ENCODE assay signal across 24 cellular contexts in the genomic region with DNA sequence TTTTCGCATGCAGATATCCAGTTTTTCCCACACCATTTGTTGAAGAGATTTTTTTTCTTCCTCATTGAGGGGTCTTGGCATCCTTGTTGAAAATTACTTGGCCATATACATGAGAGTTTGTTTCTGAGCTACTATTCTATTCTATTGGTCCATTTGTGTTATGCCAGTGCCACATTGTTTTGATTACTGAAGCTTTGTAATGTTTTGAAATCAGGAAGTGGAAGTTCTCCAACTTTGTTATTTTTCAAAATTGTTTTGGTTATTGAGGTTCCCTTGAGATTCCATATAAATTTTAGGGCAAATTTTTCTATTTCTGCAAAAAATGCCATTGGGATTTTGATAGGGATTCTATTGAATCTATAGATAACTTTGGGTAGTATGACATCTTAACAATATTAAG.
"Had no signal": no experiment of that assay in that cellular context is flagged by ENCODE, and none has a peak within 500 bp of the region (broad histone marks: within the 10 kb centered on the region; RNA-seq: fewer than 3 reads in every experiment).

No MANE protein-coding gene starts in this region.

- H3K4me1 ChIP-seq: pancreas, prostate gland, spleen, suprapubic skin, testis, transverse colon, vagina had no signal

- H3K27me3 ChIP-seq: neutrophil, pancreas, spleen, suprapubic skin, testis, tibial artery, transverse colon, vagina had no signal

- H3K4me3 ChIP-seq: pancreas, prostate gland, skin epidermis, smooth muscle cell, spleen, suprapubic skin, testis, tibial artery, transverse colon, vagina had no signal

- DNase-seq: naive thymus-derived CD8-positive, alpha-beta T cell; nephron progenitor cell; nucleus accumbens; pancreas; right cardiac atrium; spleen; stimulated activated CD4-positive, alpha-beta T cell treated with anti-CD3 and anti-CD28 coated beads, Interleukin-12 subunit alpha, Interleukin-12 subunit beta, amount 100 ng/mL, for 4 hours; stimulated activated CD4-positive, alpha-beta T cell treated with anti-CD3 and anti-CD28 coated beads, Interleukin-1b, Interleukin-23, amount 100 ng/mL, for 48 hours; stimulated activated CD4-positive, alpha-beta T cell treated with anti-CD3 and anti-CD28 coated beads, Interleukin-4, amount 100 ng/mL, for 1 hour; stimulated activated CD4-positive, alpha-beta T cell treated with anti-CD3 and anti-CD28 coated beads, Interleukin-4, amount 100 ng/mL, for 4 hours; stimulated activated CD8-positive, alpha-beta memory T cell treated with anti-CD3 and anti-CD28 coated beads, Interleukin-4, amount 100 ng/mL, for 48 hours; stimulated activated naive CD4-positive, alpha-beta T cell; stimulated activated naive CD8-positive, alpha-beta T cell treated with anti-CD3 and anti-CD28 coated beads, Interleukin-15, amount 100 ng/mL, for 72 hours; stimulated activated naive CD8-positive, alpha-beta T cell treated with anti-CD3 and anti-CD28 coated beads, Interleukin-15, Interleukin-2, amounts not matched to agents 100 U/mL and 50 U/mL, for 24 hours; substantia nigra; testis; tibial artery; transverse colon had no signal

- H3K9me3 ChIP-seq: neutrophil, pancreas, prostate gland, testis, transverse colon, vagina had no signal

- H3K27ac ChIP-seq: neutrophil, pancreas, prostate gland, skin epidermis, spleen, suprapubic skin, testis, tibial artery, transverse colon, vagina had no signal

- H3K36me3 ChIP-seq: neutrophil, pancreas, prostate gland, spleen, suprapubic skin, tibial artery, transverse colon, vagina had no signal

- H3K4me2 ChIP-seq: smooth muscle cell had no signal
